22 cellular contexts compared by ENCODE assay signal in genomic region chr3:58241321-58242044, GRCh38. TPM values are rescaled to one million over a fixed set of nuclear protein-coding genes. Genes with fewer than 3 reads are reported as not detected.
DNase-seq lines count a peak whose midpoint lies in the region; ATAC-seq and TF ChIP-seq lines count a peak whose summit lies in the region.
"Had no signal": no experiment of that assay in that cellular context is flagged by ENCODE, and none has a peak within 500 bp of the region (broad histone marks: within the 10 kb centered on the region; RNA-seq: fewer than 3 reads in every experiment).

No MANE protein-coding gene starts in this region.

- no peaks in the 10 kb centered on the region for H3K9me3 Mint-ChIP-seq in memory B cell
- no peaks in the 10 kb centered on the region for H3K9me3 Mint-ChIP-seq in activated naive CD4-positive, alpha-beta T cell treated with anti-CD3 and anti-CD28 coated beads for 36 hours
- no peaks in the 10 kb centered on the region for H3K9me3 Mint-ChIP-seq in progenitor cell of endocrine pancreas (ENCODE audit: low read depth)
- H3K9me3 Mint-ChIP-seq: activated B cell treated with CpG ODN at 0.5 μM for 24 hours; activated naive CD8-positive, alpha-beta T cell treated with anti-CD3 and anti-CD28 coated beads for 36 hours; naive thymus-derived CD4-positive, alpha-beta T cell had no signal

- H3K27me3 Mint-ChIP-seq in memory B cell, result no peaks in the 10 kb centered on the region
- peaks cover 1% of the 10 kb centered on the region for H3K27me3 Mint-ChIP-seq in activated naive CD4-positive, alpha-beta T cell treated with anti-CD3 and anti-CD28 coated beads for 36 hours (ENCODE audit: low read depth)
- H3K27me3 Mint-ChIP-seq in progenitor cell of endocrine pancreas, result peaks cover 14% of the 10 kb centered on the region
- H3K27me3 Mint-ChIP-seq: activated B cell treated with CpG ODN at 0.5 μM for 24 hours; activated naive CD8-positive, alpha-beta T cell treated with anti-CD3 and anti-CD28 coated beads for 36 hours had no signal

- H3K36me3 ChIP-seq in A673 (ENCODE audit: insufficient read depth, low read length, poor library complexity, severe bottlenecking) (peaks cover 42% of the 10 kb centered on the region), KMS-11 (ENCODE audit: insufficient read depth) (no peaks in the 10 kb centered on the region), heart left ventricle (no peaks in the 10 kb centered on the region)
- H3K36me3 ChIP-seq: brain microvascular endothelial cell had no signal

- H3K4me1 ChIP-seq in A673 (ENCODE audit: insufficient read depth, low read length, poor library complexity, severe bottlenecking) (peaks cover 23% of the 10 kb centered on the region), KMS-11 (ENCODE audit: low read depth, poor library complexity, severe bottlenecking) (peaks cover 5% of the 10 kb centered on the region), heart left ventricle (peaks cover 0 to 41% (median 10%) of the 10 kb centered on the region in 12 donors)

- H3K27me3 ChIP-seq in A673 (replicated peaks; ENCODE audit: insufficient read depth, low read depth, low read length, poor library complexity) (no peaks in the 10 kb centered on the region), KMS-11 (ENCODE audit: insufficient read depth, low read depth) (no peaks in the 10 kb centered on the region), dorsolateral prefrontal cortex (no peaks in the 10 kb centered on the region), heart left ventricle (no peaks in the 10 kb centered on the region)
- H3K27me3 ChIP-seq: brain microvascular endothelial cell, testis had no signal

- peak overlapping the region; percentile 25; the same call in 1 of the 2 replicates for H3K4me2 ChIP-seq in KMS-11

- ATAC-seq in memory B cell (ENCODE audit: low read depth) (no peak), heart left ventricle (no peak)
- ATAC-seq: naive thymus-derived CD4-positive, alpha-beta T cell had no signal

- DNase-seq in A673 (ENCODE audit: low spot score) (no peak), dorsolateral prefrontal cortex (no peak), memory B cell (ENCODE audit: low spot score in 2 of 2) (no peak), heart left ventricle (no peak), progenitor cell of endocrine pancreas (ENCODE audit: low spot score, unreplicated experiment) (no peak), NAMALWA (ENCODE audit: low spot score) (no peak)
- no peak for DNase-seq in activated naive CD4-positive, alpha-beta T cell treated with anti-CD3 and anti-CD28 coated beads for 36 hours
- DNase-seq: activated B cell treated with CpG ODN at 0.5 μM for 24 hours; activated naive CD8-positive, alpha-beta T cell treated with anti-CD3 and anti-CD28 coated beads for 36 hours; activated T-cell treated with anti-CD3 and anti-CD28 coated beads, Interleukin-2, amount 50 U/mL, for 48 hours; brain microvascular endothelial cell; dermis blood vessel endothelial cell; erythroblast; naive thymus-derived CD4-positive, alpha-beta T cell; NCI-H187 treated with DMSO at 0.1 percent for 48 hours; NCI-H446; stimulated activated CD4-positive, alpha-beta T cell treated with anti-CD3 and anti-CD28 coated beads, Interleukin-4, amount 100 ng/mL, for 24 hours; T-helper 1 cell had no signal

- H3K27ac Mint-ChIP-seq in memory B cell (peak overlapping the region; percentile 1), progenitor cell of endocrine pancreas (no peak overlapping the region)
- no peak overlapping the region for H3K27ac Mint-ChIP-seq in activated naive CD4-positive, alpha-beta T cell treated with anti-CD3 and anti-CD28 coated beads for 36 hours
- H3K27ac Mint-ChIP-seq: activated B cell treated with CpG ODN at 0.5 μM for 24 hours; activated naive CD8-positive, alpha-beta T cell treated with anti-CD3 and anti-CD28 coated beads for 36 hours had no signal

- intact Hi-C loops in A673 (cut with micrococcal nuclease; ENCODE audit: unreplicated experiment) (no loop called here), dorsolateral prefrontal cortex (cut with DNase I) (no loop called here), heart left ventricle (cut with DNase I) (loop anchor here in 1 of 10 donors (10.0 kb wide), 1 partner anchor 53 kb away; no protein-coding TSS in a partner anchor)
- intact Hi-C loops in activated naive CD4-positive, alpha-beta T cell treated with anti-CD3 and anti-CD28 coated beads for 36 hours (cut with micrococcal nuclease), result no loop called here

- H3K4me3 Mint-ChIP-seq in memory B cell, result no peak overlapping the region
- no peak overlapping the region for H3K4me3 Mint-ChIP-seq in activated naive CD4-positive, alpha-beta T cell treated with anti-CD3 and anti-CD28 coated beads for 36 hours
- no peak overlapping the region for H3K4me3 Mint-ChIP-seq in progenitor cell of endocrine pancreas (ENCODE audit: low read depth)
- H3K4me3 Mint-ChIP-seq: activated B cell treated with CpG ODN at 0.5 μM for 24 hours; activated naive CD8-positive, alpha-beta T cell treated with anti-CD3 and anti-CD28 coated beads for 36 hours; CD14-positive monocyte; naive thymus-derived CD4-positive, alpha-beta T cell had no signal

- CTCF ChIA-PET in A673 (lab: Charles Lee), result interaction anchor here (0.6 kb wide), 1 partner anchor 67 kb away, joined by 3 read pairs; no protein-coding TSS in a partner anchor
- CTCF ChIA-PET in activated naive CD4-positive, alpha-beta T cell treated with anti-CD3 and anti-CD28 coated beads for 36 hours (lab: Charles Lee), result interaction anchor here (0.9 to 2.0 kb wide), 4 partner anchors 27 to 75 kb away, joined by 3 to 6 read pairs (median 4); partner anchors contain the start of genes HTD2 and RPP14

- no peaks in the 10 kb centered on the region for H3K36me3 Mint-ChIP-seq in memory B cell
- no peaks in the 10 kb centered on the region for H3K36me3 Mint-ChIP-seq in activated naive CD4-positive, alpha-beta T cell treated with anti-CD3 and anti-CD28 coated beads for 36 hours (ENCODE audit: low read depth)
- no peaks in the 10 kb centered on the region for H3K36me3 Mint-ChIP-seq in progenitor cell of endocrine pancreas (ENCODE audit: insufficient read depth)
- H3K36me3 Mint-ChIP-seq: activated naive CD8-positive, alpha-beta T cell treated with anti-CD3 and anti-CD28 coated beads for 36 hours had no signal

- no TSS peak for BruUV-seq in A673 (replicated peaks; lab: Mats Ljungman, UMichigan)

- no peaks in the 10 kb centered on the region for H3K79me2 ChIP-seq in KMS-11 (ENCODE audit: insufficient read depth, low read depth)
- H3K79me2 ChIP-seq: parathyroid adenoma had no signal

- H3K4me1 Mint-ChIP-seq in memory B cell (peaks cover 34% of the 10 kb centered on the region), progenitor cell of endocrine pancreas (ENCODE audit: low read depth) (peaks cover 7% of the 10 kb centered on the region)
- peaks cover 7% of the 10 kb centered on the region for H3K4me1 Mint-ChIP-seq in activated naive CD4-positive, alpha-beta T cell treated with anti-CD3 and anti-CD28 coated beads for 36 hours (ENCODE audit: low read depth)

- TF ChIP-seq POLR2A in heart left ventricle (IDR thresholded peaks at IDR 0.05), result no peak

- H3K9me3 ChIP-seq in A673 (ENCODE audit: low read depth, low read length, poor library complexity, severe bottlenecking), result no peaks in the 10 kb centered on the region
- H3K9me3 ChIP-seq in heart left ventricle, result no peaks in the 10 kb centered on the region
- H3K9me3 ChIP-seq: testis had no signal

- TF ChIP-seq CTCF in A673 (conservative IDR thresholded peaks at IDR 0.05; ENCODE audit: low read depth, low read length), result no peak
- no peak for TF ChIP-seq CTCF in KMS-11 (conservative IDR thresholded peaks at IDR 0.05; ENCODE audit: low read depth, low read length)
- TF ChIP-seq CTCF in dorsolateral prefrontal cortex (IDR thresholded peaks at IDR 0.05 in 54 of 56, conservative IDR thresholded peaks at IDR 0.05 in 2 of 56; ENCODE audit: low read depth in 1 of 56, partially characterized antibody in 56 of 56), result no peak
- TF ChIP-seq CTCF in heart left ventricle (IDR thresholded peaks at IDR 0.05), result no peak
- no peak for TF ChIP-seq CTCF in progenitor cell of endocrine pancreas (IDR thresholded peaks at IDR 0.05; ENCODE audit: unreplicated experiment)

- H3K4me3 ChIP-seq in A673 (ENCODE audit: low read depth, low read length, poor library complexity, severe bottlenecking), result peak overlapping the region; percentile 92
- H3K4me3 ChIP-seq in KMS-11 (IDR thresholded peaks at IDR 0.05; ENCODE audit: insufficient read depth, low read depth, low read length), result no peak overlapping the region
- peak overlapping the region in 1 of 59 donors; percentile 6 for H3K4me3 ChIP-seq in dorsolateral prefrontal cortex
- no peak overlapping the region for H3K4me3 ChIP-seq in heart left ventricle
- H3K4me3 ChIP-seq: testis had no signal

- WGBS in heart left ventricle, 4 donors, result 93 to 95% (median 93%) methylated on average over 4 of the region's 4 CpGs

- H2AFZ ChIP-seq in KMS-11 (ENCODE audit: low read depth), result no peak overlapping the region
- H2AFZ ChIP-seq: parathyroid adenoma had no signal

- H3K27ac ChIP-seq in A673 (ENCODE audit: low read depth, low read length, poor library complexity, severe bottlenecking) (peak overlapping the region; percentile 98), KMS-11 (no peak overlapping the region), dorsolateral prefrontal cortex (peak overlapping the region in 35 of 59 donors; percentile 4 to 69 (median 50)), heart left ventricle (peak overlapping the region in 2 of 12 donors; percentile 17 to 29)
- H3K27ac ChIP-seq: brain microvascular endothelial cell, parathyroid adenoma, testis had no signal

- no peaks in the 10 kb centered on the region for H4K20me1 ChIP-seq in KMS-11 (ENCODE audit: insufficient read depth)

- H3K9ac ChIP-seq in KMS-11, result no peak overlapping the region
- H3K9ac ChIP-seq: parathyroid adenoma had no signal

- POLR2A ChIA-PET in A673 (lab: Charles Lee; ENCODE audit: low non-redundant PET), result no interaction called here

RNA-seq across cellular contexts. Expression of gene ABHD6, which starts 3.9 kb away (rescaled TPM):
- total RNA-seq in A673 (2021) (154 and 155 TPM in 2 replicates), dorsolateral prefrontal cortex (10 to 100 TPM; 32.0 to 78.5 (median 50.8) TPM), heart left ventricle (10 to 100 TPM in 3 of 9 donors, 1 to 10 TPM in 6; 6.0 to 14.6 (median 6.9) TPM), progenitor cell of endocrine pancreas (5.9 and 6.1 TPM in 2 replicates)
- total RNA-seq in activated naive CD4-positive, alpha-beta T cell treated with anti-CD3 and anti-CD28 coated beads for 36 hours, result 1 to 10 TPM; 1.1 to 1.6 TPM
- 1 to 10 TPM; 2.9 to 8.0 TPM for polyA plus RNA-seq in heart left ventricle

RNA-seq across cellular contexts. Expression of gene DNASE1L3, which starts 30.7 kb away (rescaled TPM):
- total RNA-seq in A673 (2021), result not detected in 2 replicates
- 1 to 10 TPM in 7 of 120 experiments, under 1 TPM in 5, not detected in 108; 0.23 to 2.8 (median 1.1) TPM for total RNA-seq in dorsolateral prefrontal cortex
- not detected for total RNA-seq in activated naive CD4-positive, alpha-beta T cell treated with anti-CD3 and anti-CD28 coated beads for 36 hours
- 1 to 10 TPM in 5 of 9 donors, under 1 TPM in 4; 0.44 to 4.1 (median 1.1) TPM for total RNA-seq in heart left ventricle
- polyA plus RNA-seq in heart left ventricle, result 1 to 10 TPM; 1.2 to 1.3 TPM
- total RNA-seq in progenitor cell of endocrine pancreas, result not detected in 2 replicates
- total RNA-seq: activated naive CD8-positive, alpha-beta T cell treated with anti-CD3 and anti-CD28 coated beads for 36 hours had no signal
- polyA plus RNA-seq: CD14-positive monocyte; naive thymus-derived CD4-positive, alpha-beta T cell had no signal
